In genomic region chr15:58026051-58026450, GRCh38 we compare ENCODE assay signal across 31 cellular contexts. TPM values are rescaled to one million over a fixed set of nuclear protein-coding genes. Genes with fewer than 3 reads are reported as not detected.
"Had no signal": no experiment of that assay in that cellular context is flagged by ENCODE, and none has a peak within 500 bp of the region (broad histone marks: within the 10 kb centered on the region; RNA-seq: fewer than 3 reads in every experiment).

No MANE protein-coding gene starts in this region.

- H3K4me3 Mint-ChIP-seq: activated CD4-positive, alpha-beta T cell treated with anti-CD3 and anti-CD28 coated beads, Interleukin-2, amount 10 ng/mL, durations not matched to agents 24 days and 14 days; activated naive CD4-positive, alpha-beta T cell treated with anti-CD3 and anti-CD28 coated beads for 36 hours; activated T-cell treated with anti-CD3 and anti-CD28 coated beads, Interleukin-2, amount 50 U/mL, for 4 hours; activated T-helper 1 cell treated with anti-CD3 and anti-CD28 coated beads, Interleukin-12 subunit alpha, Interleukin-12 subunit beta, Interleukin-2, Interleukin-4 antibody, amounts not matched to agents 30 ng/mL and 10 ng/mL and 1 ng/mL, durations not matched to agents 14 hours and 24 hours and 36 hours; brain had no signal

- DNase-seq: activated CD4-positive, alpha-beta T cell treated with anti-CD3 and anti-CD28 coated beads, Interleukin-2, amount 10 ng/mL, durations not matched to agents 24 days and 14 days; activated CD4-positive, alpha-beta T cell treated with anti-CD3 and anti-CD28 coated beads, Interleukin-2, amount 50 U/mL, for 4 hours; activated CD8-positive, alpha-beta memory T cell treated with anti-CD3 and anti-CD28 coated beads, Interleukin-2, amount 50 U/mL, for 4 hours; activated gamma-delta T cell treated with Interleukin-2 at 50 U/mL for 16 hours; activated naive CD4-positive, alpha-beta T cell treated with anti-CD3 and anti-CD28 coated beads for 36 hours; activated T-cell treated with anti-CD3 and anti-CD28 coated beads for 4 hours; activated T-cell treated with anti-CD3 and anti-CD28 coated beads, Interleukin-2, amount 50 U/mL, for 4 hours; anterior cingulate cortex; central memory CD4-positive, alpha-beta T cell; Kasumi-1; KG1; MM.1S; MV-4-11; NCI-H1092; NCI-H1436; NCI-H1694; NCI-H1930; NCI-H2081 treated with DMSO at 0.1 percent for 48 hours; NCI-H345; NCI-H524 treated with DMSO at 0.1 percent for 48 hours; SHP77; SJCRH30 had no signal

- H3K4me3 ChIP-seq: SJCRH30, SK-N-MC had no signal

- H3K27me3 ChIP-seq: SJCRH30 had no signal

- H3K27ac ChIP-seq: SJCRH30, SK-N-MC had no signal

- H3K27ac Mint-ChIP-seq: activated CD4-positive, alpha-beta T cell treated with anti-CD3 and anti-CD28 coated beads, Interleukin-2, amount 10 ng/mL, durations not matched to agents 24 days and 14 days; activated naive CD4-positive, alpha-beta T cell treated with anti-CD3 and anti-CD28 coated beads for 36 hours; activated naive CD4-positive, alpha-beta T cell treated with anti-CD3 and anti-CD28 coated beads, Interleukin-2, amount 50 U/mL, for 72 hours; activated T-helper 1 cell treated with anti-CD3 and anti-CD28 coated beads, Interleukin-12 subunit alpha, Interleukin-12 subunit beta, Interleukin-2, Interleukin-4 antibody, amounts not matched to agents 30 ng/mL and 10 ng/mL and 1 ng/mL, durations not matched to agents 14 hours and 24 hours and 36 hours; brain had no signal

- ATAC-seq: activated naive CD4-positive, alpha-beta T cell treated with anti-CD3 and anti-CD28 coated beads, Interleukin-2, amount 50 U/mL, for 72 hours; activated T-cell treated with anti-CD3 and anti-CD28 coated beads, Interleukin-2, amount 50 U/mL, for 4 hours; Panc1 had no signal

- H3K4me1 Mint-ChIP-seq: activated CD4-positive, alpha-beta T cell treated with anti-CD3 and anti-CD28 coated beads, Interleukin-2, amount 10 ng/mL, durations not matched to agents 24 days and 14 days; brain had no signal

- H3K36me3 ChIP-seq: SJCRH30 had no signal

RNA-seq across cellular contexts. Expression of gene ALDH1A2, which starts 39.5 kb away (rescaled TPM):
- total RNA-seq: activated naive CD4-positive, alpha-beta T cell treated with anti-CD3 and anti-CD28 coated beads for 36 hours; activated naive CD4-positive, alpha-beta T cell treated with anti-CD3 and anti-CD28 coated beads, Interleukin-2, amount 50 U/mL, for 72 hours; activated T-helper 1 cell treated with anti-CD3 and anti-CD28 coated beads, Interleukin-12 subunit alpha, Interleukin-12 subunit beta, Interleukin-2, Interleukin-4 antibody, amounts not matched to agents 30 ng/mL and 10 ng/mL and 1 ng/mL, durations not matched to agents 14 hours and 24 hours and 36 hours; NCI-H460; RPMI7951; T-helper 1 cell treated with Interleukin-12 subunit alpha and Interleukin-12 subunit beta and Interleukin-4 antibody, amounts not matched to agents 30 ng/mL and 1 ng/mL, for 36 hours; T-helper 2 cell treated with Interferon-gamma antibody and Interleukin-4, amounts not matched to agents 100 ng/mL and 5 ng/mL, for 36 hours had no signal
